In genomic region chr1:203828002-203828401, GRCh38 we compare ENCODE assay signal across 24 cellular contexts.
"Had no signal": no experiment of that assay in that cellular context is flagged by ENCODE, and none has a peak within 500 bp of the region (broad histone marks: within the 10 kb centered on the region; RNA-seq: fewer than 3 reads in every experiment).

No MANE protein-coding gene starts in this region.

- DNase-seq: activated B cell treated with CpG ODN at 0.5 μM for 24 hours; activated CD4-positive, alpha-beta T cell treated with anti-CD3 and anti-CD28 coated beads, Interleukin-2, amount 50 U/mL, for 1 hour; activated naive CD4-positive, alpha-beta T cell treated with Interleukin-2 at 50 U/mL for 16 hours; activated T-cell treated with anti-CD3 and anti-CD28 coated beads for 4 hours; activated T-cell treated with anti-CD3 and anti-CD28 coated beads, Interleukin-2, amount 50 U/mL, for 72 hours; aorta; cortex of kidney; effector CD4-positive, alpha-beta T cell; erythroblast; naive thymus-derived CD8-positive, alpha-beta T cell; occipital lobe; stimulated activated CD4-positive, alpha-beta T cell treated with anti-CD3 and anti-CD28 coated beads, Interleukin-15, amount 100 ng/mL, for 24 hours; stimulated activated naive CD4-positive, alpha-beta T cell; T-helper 1 cell; tibial artery; upper lobe of right lung had no signal

- H3K4me3 ChIP-seq: gastroesophageal sphincter, hepatocyte, right atrium auricular region, suprapubic skin, tibial artery, upper lobe of right lung had no signal

- H3K4me1 Mint-ChIP-seq: brain, neural crest cell had no signal

- ATAC-seq: activated T-cell treated with anti-CD3 and anti-CD28 coated beads, Interleukin-2, amount 50 U/mL, for 72 hours; gastroesophageal sphincter; naive thymus-derived CD8-positive, alpha-beta T cell; upper lobe of right lung had no signal

- H3K9me3 ChIP-seq: gastroesophageal sphincter, right atrium auricular region, suprapubic skin, tibial artery, upper lobe of right lung had no signal

- H3K4me1 ChIP-seq: right atrium auricular region, suprapubic skin had no signal

- H3K27ac Mint-ChIP-seq: activated B cell treated with CpG ODN at 0.5 μM for 24 hours; activated T-cell treated with anti-CD3 and anti-CD28 coated beads, Interleukin-2, amount 50 U/mL, for 72 hours; brain; memory B cell; T-helper 2 cell treated with Interferon-gamma antibody and Interleukin-4, amounts not matched to agents 5 μg/mL and 100 μg/mL, for 36 hours had no signal

- H3K27ac ChIP-seq: hepatocyte, suprapubic skin, upper lobe of right lung had no signal

- H3K4me3 Mint-ChIP-seq: activated B cell treated with CpG ODN at 0.5 μM for 24 hours; activated T-cell treated with anti-CD3 and anti-CD28 coated beads, Interleukin-2, amount 50 U/mL, for 72 hours; brain; memory B cell; naive thymus-derived CD8-positive, alpha-beta T cell; neural crest cell; T-helper 2 cell treated with Interferon-gamma antibody and Interleukin-4, amounts not matched to agents 5 μg/mL and 100 μg/mL, for 36 hours had no signal

- H3K27me3 Mint-ChIP-seq: activated B cell treated with CpG ODN at 0.5 μM for 24 hours; brain; memory B cell; naive thymus-derived CD8-positive, alpha-beta T cell had no signal

- H3K9me3 Mint-ChIP-seq: activated B cell treated with CpG ODN at 0.5 μM for 24 hours; activated T-cell treated with anti-CD3 and anti-CD28 coated beads, Interleukin-2, amount 50 U/mL, for 72 hours; brain; memory B cell; naive thymus-derived CD8-positive, alpha-beta T cell; neural crest cell; T-helper 2 cell treated with Interferon-gamma antibody and Interleukin-4, amounts not matched to agents 5 μg/mL and 100 μg/mL, for 36 hours had no signal

- H3K4me2 ChIP-seq: hepatocyte had no signal

- H2AFZ ChIP-seq: hepatocyte had no signal

- H3K27me3 ChIP-seq: gastroesophageal sphincter, hepatocyte, right atrium auricular region, suprapubic skin, tibial artery, upper lobe of right lung had no signal
